Comparison of ENCODE assay signal across 10 cellular contexts in the genomic region with DNA sequence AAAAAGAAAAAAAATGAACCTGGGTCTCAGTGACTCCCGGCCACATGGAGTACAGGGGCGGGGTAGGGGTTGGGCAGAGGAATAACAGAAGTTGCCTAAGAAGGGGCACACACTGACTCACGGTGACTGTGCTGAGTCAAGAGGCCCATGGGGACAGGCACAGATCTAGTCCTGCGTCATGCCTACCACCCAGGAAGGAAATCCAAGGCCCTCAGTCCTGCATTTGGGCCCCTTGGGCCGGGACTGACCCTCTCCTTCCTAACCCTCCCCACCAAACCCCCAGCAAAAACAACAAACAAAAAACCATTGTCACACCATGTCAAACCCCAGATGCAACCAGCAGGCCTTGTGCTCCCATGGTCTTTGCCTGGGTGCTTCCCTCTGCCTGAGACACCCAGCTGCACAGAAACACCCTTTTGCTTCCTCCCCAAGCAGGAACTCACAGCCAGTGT. TPM values are rescaled to one million over a fixed set of nuclear protein-coding genes. Genes with fewer than 3 reads are reported as not detected.
DNase-seq lines count a peak whose midpoint lies in the region; ATAC-seq and TF ChIP-seq lines count a peak whose summit lies in the region.
"Had no signal": no experiment of that assay in that cellular context is flagged by ENCODE, and none has a peak within 500 bp of the region (broad histone marks: within the 10 kb centered on the region; RNA-seq: fewer than 3 reads in every experiment).

No MANE protein-coding gene starts in this region.

- no peak for ATAC-seq in HG02973 (IDR thresholded peaks at IDR 0.05; ENCODE audit: unreplicated experiment)
- no peak for ATAC-seq in HG02884 (IDR thresholded peaks at IDR 0.05; ENCODE audit: unreplicated experiment)
- ATAC-seq in activated naive CD8-positive, alpha-beta T cell treated with anti-CD3 and anti-CD28 coated beads, Interleukin-2, amount 50 U/mL, for 24 hours, result no peak

- no peaks in the 10 kb centered on the region for H3F3A ChIP-seq in neural progenitor cell (ENCODE audit: low read depth)

- no peak for TF ChIP-seq CTCF in neural progenitor cell (IDR thresholded peaks at IDR 0.05)

- peaks cover 11% of the 10 kb centered on the region for H3K27me3 Mint-ChIP-seq in neural progenitor cell (ENCODE audit: insufficient read depth, low read depth)
- peaks cover 3% of the 10 kb centered on the region for H3K27me3 Mint-ChIP-seq in activated naive CD8-positive, alpha-beta T cell treated with anti-CD3 and anti-CD28 coated beads, Interleukin-2, amount 50 U/mL, for 24 hours

- peak overlapping the region in 10 of 11 experiments; percentile 50 to 77 (median 68); a peak in 19 of 22 replicates for H3K9ac ChIP-seq in BLaER1 treated with 17β-estradiol and CSF1 and Interleukin-3, amounts not matched to agents 10 nM and 100 nM
- H3K9ac ChIP-seq in neural progenitor cell, result no peak overlapping the region

- H3K9me3 ChIP-seq in BLaER1 treated with 17β-estradiol and CSF1 and Interleukin-3, amounts not matched to agents 10 nM and 100 nM (replicated peaks in 1 of 11), result no peaks in the 10 kb centered on the region
- H3K9me3 ChIP-seq in neural progenitor cell (ENCODE audit: low read depth), result no peaks in the 10 kb centered on the region

- peaks cover 3% of the 10 kb centered on the region for H3K4me1 Mint-ChIP-seq in neural progenitor cell
- peaks cover 2% of the 10 kb centered on the region for H3K4me1 Mint-ChIP-seq in activated naive CD8-positive, alpha-beta T cell treated with anti-CD3 and anti-CD28 coated beads, Interleukin-2, amount 50 U/mL, for 24 hours

- H3K27ac ChIP-seq in BLaER1 treated with 17β-estradiol and CSF1 and Interleukin-3, amounts not matched to agents 10 nM and 100 nM, result peak overlapping the region; percentile 36 to 91 (median 83)
- H3K27ac ChIP-seq in epithelial cell of prostate (peak overlapping the region; percentile 31), neural progenitor cell (no peak overlapping the region)

- H3K4me2 ChIP-seq in BLaER1 treated with 17β-estradiol and CSF1 and Interleukin-3, amounts not matched to agents 10 nM and 100 nM, result peak overlapping the region; percentile 42 to 89 (median 75)
- H3K4me2 ChIP-seq in neural progenitor cell, result no peak overlapping the region

- no peaks in the 10 kb centered on the region for H3K36me3 ChIP-seq in BLaER1 treated with 17β-estradiol and CSF1 and Interleukin-3, amounts not matched to agents 10 nM and 100 nM
- H3K36me3 ChIP-seq in neural progenitor cell, result no peaks in the 10 kb centered on the region

- no peaks in the 10 kb centered on the region for H3K36me3 Mint-ChIP-seq in neural progenitor cell
- no peaks in the 10 kb centered on the region for H3K36me3 Mint-ChIP-seq in activated naive CD8-positive, alpha-beta T cell treated with anti-CD3 and anti-CD28 coated beads, Interleukin-2, amount 50 U/mL, for 24 hours (ENCODE audit: low read depth)
- H3K36me3 Mint-ChIP-seq: activated naive CD8-positive, alpha-beta T cell had no signal

- DNase-seq in NOMO-1 treated with dmso at 0.1 percent for 144 hours (lab: John Stamatoyannopoulos, UW; ENCODE audit: unreplicated experiment), result peak; percentile 90
- DNase-seq in epithelial cell of prostate (ENCODE audit: low read depth, low spot score), result no peak
- DNase-seq in neural progenitor cell (ENCODE audit: low spot score), result no peak
- no peak for DNase-seq in NCI-H446 treated with DMSO at 0.1 percent for 48 hours (lab: John Stamatoyannopoulos, UW)
- no peak for DNase-seq in activated naive CD8-positive, alpha-beta T cell treated with anti-CD3 and anti-CD28 coated beads, Interleukin-2, amount 50 U/mL, for 24 hours
- DNase-seq: DMS153 had no signal

- H3K79me2 ChIP-seq in neural progenitor cell (ENCODE audit: low read depth), result no peaks in the 10 kb centered on the region

- H3K4me3 Mint-ChIP-seq in neural progenitor cell, result no peak overlapping the region
- H3K4me3 Mint-ChIP-seq in activated naive CD8-positive, alpha-beta T cell treated with anti-CD3 and anti-CD28 coated beads, Interleukin-2, amount 50 U/mL, for 24 hours, result no peak overlapping the region
- H3K4me3 Mint-ChIP-seq: activated naive CD8-positive, alpha-beta T cell had no signal

- no peaks in the 10 kb centered on the region for H4K20me1 ChIP-seq in BLaER1 treated with 17β-estradiol and CSF1 and Interleukin-3, amounts not matched to agents 10 nM and 100 nM
- no peaks in the 10 kb centered on the region for H4K20me1 ChIP-seq in neural progenitor cell (ENCODE audit: low read depth)

- no peak overlapping the region for H2AFZ ChIP-seq in neural progenitor cell (replicated peaks)

- no peaks in the 10 kb centered on the region for H3K9me3 Mint-ChIP-seq in neural progenitor cell
- no peaks in the 10 kb centered on the region for H3K9me3 Mint-ChIP-seq in activated naive CD8-positive, alpha-beta T cell treated with anti-CD3 and anti-CD28 coated beads, Interleukin-2, amount 50 U/mL, for 24 hours

- peaks cover 16 to 55% (median 35%) of the 10 kb centered on the region in 10 experiments for H3K4me1 ChIP-seq in BLaER1 treated with 17β-estradiol and CSF1 and Interleukin-3, amounts not matched to agents 10 nM and 100 nM
- no peaks in the 10 kb centered on the region for H3K4me1 ChIP-seq in neural progenitor cell

- H3K4me3 ChIP-seq in BLaER1 treated with 17β-estradiol and CSF1 and Interleukin-3, amounts not matched to agents 10 nM and 100 nM, result no peak overlapping the region
- H3K4me3 ChIP-seq in neural progenitor cell, result no peak overlapping the region

- H3K27ac Mint-ChIP-seq in neural progenitor cell, result peak overlapping the region; percentile 50
- no peak overlapping the region for H3K27ac Mint-ChIP-seq in activated naive CD8-positive, alpha-beta T cell treated with anti-CD3 and anti-CD28 coated beads, Interleukin-2, amount 50 U/mL, for 24 hours
- H3K27ac Mint-ChIP-seq: activated naive CD8-positive, alpha-beta T cell had no signal

- no peaks in the 10 kb centered on the region for H3K27me3 ChIP-seq in BLaER1 treated with 17β-estradiol and CSF1 and Interleukin-3, amounts not matched to agents 10 nM and 100 nM
- no peaks in the 10 kb centered on the region for H3K27me3 ChIP-seq in neural progenitor cell

RNA-seq across cellular contexts. Expression of gene NOTCH3, which starts 9.6 kb away (rescaled TPM):
- 17.1 and 71.8 TPM in 2 replicates for total RNA-seq in neural progenitor cell (ENCODE audit: low replicate concordance)

RNA-seq across cellular contexts. Expression of gene EPHX3, which starts 21.9 kb away (rescaled TPM):
- total RNA-seq in neural progenitor cell (ENCODE audit: low replicate concordance), result 2.2 and 2.3 TPM in 2 replicates
